Comparison of ENCODE assay signal across 22 cellular contexts in genomic region chr17:72619976-72620650, GRCh38.
DNase-seq lines count a peak whose midpoint lies in the region; ATAC-seq, FAIRE-seq and TF ChIP-seq lines count a peak whose summit lies in the region.
"Had no signal": no experiment of that assay in that cellular context is flagged by ENCODE, and none has a peak within 500 bp of the region (broad histone marks: within the 10 kb centered on the region; RNA-seq: fewer than 3 reads in every experiment).

No MANE protein-coding gene starts in this region.

- TF ChIP-seq RAD21 in SK-N-SH (IDR thresholded peaks at IDR 0.05; ENCODE audit: low read length) = no peak

- BruUV-seq in Caco-2 (replicated peaks; lab: Mats Ljungman, UMichigan) = no TSS peak
- BruUV-seq in Panc1 (replicated peaks; lab: Mats Ljungman, UMichigan) = no TSS peak

- 64% methylated on average over 7 of the region's 7 CpGs for WGBS in SK-N-SH (ENCODE audit: low lambda C conversion rate)

- peak; percentile 83 for FAIRE-seq in urothelium cell line (lab: Jason Lieb, UNC)
- FAIRE-seq: GM19239, H1 had no signal

- H3K9me3 Mint-ChIP-seq in Caco-2 (ENCODE audit: unreplicated experiment) = peaks cover 17% of the 10 kb centered on the region
- H3K9me3 Mint-ChIP-seq in stimulated activated effector memory CD8-positive, alpha-beta T cell treated with anti-CD3 and anti-CD28 coated beads, Interleukin-12 subunit alpha, Interleukin-12 subunit beta, amount 100 ng/mL, for 72 hours = no peaks in the 10 kb centered on the region
- no peaks in the 10 kb centered on the region for H3K9me3 Mint-ChIP-seq in immature natural killer cell
- H3K9me3 Mint-ChIP-seq: CD8-positive, alpha-beta T cell had no signal

- intact Hi-C loops in Caco-2 (cut with micrococcal nuclease; ENCODE audit: unreplicated experiment) = no loop called here
- intact Hi-C loops in Panc1 (cut with micrococcal nuclease; ENCODE audit: unreplicated experiment) = no loop called here

- no peaks in the 10 kb centered on the region for H3K79me2 ChIP-seq in SK-N-SH (ENCODE audit: insufficient read depth)

- H3K27me3 ChIP-seq in Caco-2 (replicated peaks; ENCODE audit: control insufficient read depth, insufficient read depth, low read length) = no peaks in the 10 kb centered on the region
- no peaks in the 10 kb centered on the region for H3K27me3 ChIP-seq in Panc1 (ENCODE audit: control insufficient read depth, insufficient read depth, low read length)
- H3K27me3 ChIP-seq in SK-N-SH (ENCODE audit: insufficient read depth) = no peaks in the 10 kb centered on the region

- H3K9me2 ChIP-seq in SK-N-SH = no peaks in the 10 kb centered on the region

- H3K9me3 ChIP-seq in Caco-2 (0 out of 2 replicates have a peak, but pooled peaks cover 3% of the 10 kb centered on the region), Panc1 (ENCODE audit: control insufficient read depth, insufficient read depth, low read depth, low read length) (no peaks in the 10 kb centered on the region), SK-N-SH (no peaks in the 10 kb centered on the region)

- peaks cover 37% of the 10 kb centered on the region for H3K4me1 Mint-ChIP-seq in Caco-2 (ENCODE audit: low read depth, unreplicated experiment)
- peaks cover 17% of the 10 kb centered on the region for H3K4me1 Mint-ChIP-seq in stimulated activated effector memory CD8-positive, alpha-beta T cell treated with anti-CD3 and anti-CD28 coated beads, Interleukin-12 subunit alpha, Interleukin-12 subunit beta, amount 100 ng/mL, for 72 hours
- H3K4me1 Mint-ChIP-seq in immature natural killer cell = peaks cover 7 to 8% of the 10 kb centered on the region in 2 donors

- H4K20me1 ChIP-seq in SK-N-SH (ENCODE audit: insufficient read depth) = no peaks in the 10 kb centered on the region

- H3K36me3 Mint-ChIP-seq in Caco-2 (ENCODE audit: insufficient read depth, unreplicated experiment) = no peaks in the 10 kb centered on the region
- no peaks in the 10 kb centered on the region for H3K36me3 Mint-ChIP-seq in stimulated activated effector memory CD8-positive, alpha-beta T cell treated with anti-CD3 and anti-CD28 coated beads, Interleukin-12 subunit alpha, Interleukin-12 subunit beta, amount 100 ng/mL, for 72 hours
- H3K36me3 Mint-ChIP-seq in immature natural killer cell = no peaks in the 10 kb centered on the region
- H3K36me3 Mint-ChIP-seq: CD8-positive, alpha-beta T cell had no signal

- POLR2A ChIA-PET in Caco-2 (lab: Charles Lee) (interaction anchor here (0.6 kb wide), 1 partner anchor 20 kb away, joined by 4 read pairs; no protein-coding TSS in a partner anchor), Panc1 (lab: Charles Lee) (no interaction called here), SK-N-SH (lab: Yijun Ruan, JAX) (no interaction called here)

- H3K4me3 ChIP-seq in Caco-2 (ENCODE audit: low read depth, low read length) = no peak overlapping the region
- no peak overlapping the region for H3K4me3 ChIP-seq in Panc1 (ENCODE audit: low read depth in 2 of 2, low read length in 2 of 2)
- no peak overlapping the region for H3K4me3 ChIP-seq in SK-N-SH (ENCODE audit: low read depth in 2 of 2, low read length in 1 of 2)

- no peak overlapping the region for H3K9ac ChIP-seq in SK-N-SH

- H3K36me3 ChIP-seq in Caco-2 (ENCODE audit: control insufficient read depth, insufficient read depth, low read length) = 0 out of 2 replicates have a peak, but pooled peaks cover 2% of the 10 kb centered on the region
- H3K36me3 ChIP-seq in Panc1 (ENCODE audit: control insufficient read depth, insufficient read depth, low read length) = no peaks in the 10 kb centered on the region
- H3K36me3 ChIP-seq in SK-N-SH (replicated peaks in 1 of 2; ENCODE audit: control insufficient read depth in 1 of 2, insufficient read depth in 2 of 2, low read length in 1 of 2) = no peaks in the 10 kb centered on the region

- no peak for TF ChIP-seq EP300 in SK-N-SH (IDR thresholded peaks at IDR 0.05; ENCODE audit: borderline replicate concordance in 1 of 2, low read depth in 1 of 2, low read length in 1 of 2)

- H3K27ac ChIP-seq in Panc1 (ENCODE audit: low read length) = peak overlapping the region; percentile 18; the same call in 1 of the 2 replicates
- H3K27ac ChIP-seq in SK-N-SH (ENCODE audit: low read depth in 2 of 2, low read length in 1 of 2) = no peak overlapping the region
- H3K27ac ChIP-seq: C4-2B, HL-60, RWPE1 had no signal

- in situ Hi-C loops in Panc1 (cut with HindIII; ENCODE audit: low pct_unique_long_range_greater_than_20kb, low sequenced_read_pairs) = no loop called here

- H3K27me3 Mint-ChIP-seq in Caco-2 (ENCODE audit: insufficient read depth, unreplicated experiment) = no peaks in the 10 kb centered on the region
- peaks cover 9 to 21% (median 11%) of the 10 kb centered on the region in 3 donors for H3K27me3 Mint-ChIP-seq in immature natural killer cell (ENCODE audit: low read depth in 3 of 3)

- DNase-seq in Caco-2 (no peak), Panc1 (ENCODE audit: low read depth, low spot score) (no peak), medulla oblongata (ENCODE audit: extremely low spot score) (peak; percentile 47), urothelium cell line (ENCODE audit: low spot score) (no peak), SK-N-SH (no peak), immature natural killer cell (no peak)
- no peak for DNase-seq in stimulated activated effector memory CD8-positive, alpha-beta T cell treated with anti-CD3 and anti-CD28 coated beads, Interleukin-12 subunit alpha, Interleukin-12 subunit beta, amount 100 ng/mL, for 72 hours (ENCODE audit: low spot score in 2 of 2)
- DNase-seq: CD8-positive, alpha-beta T cell; HCEC 1CT; NCI-H1048; NCI-H1417; NCI-H1694; NCI-H2081; NCI-H2227 treated with DMSO at 0.1 percent for 48 hours; NCI-H526 treated with DMSO at 0.1 percent for 48 hours; SHP77 had no signal

- no peak overlapping the region for H3K4me2 ChIP-seq in SK-N-SH

- H2AFZ ChIP-seq in SK-N-SH (ENCODE audit: low read depth) = no peak overlapping the region

- CTCF ChIA-PET in Caco-2 (lab: Charles Lee) = no interaction called here
- CTCF ChIA-PET in Panc1 (lab: Charles Lee) = no interaction called here
- CTCF ChIA-PET in SK-N-SH (lab: Yijun Ruan, JAX) = interaction anchor here (0.8 to 1.8 kb wide), 8 partner anchors 9 to 76 kb away, joined by 3 to 6 read pairs (median 3); no protein-coding TSS in a partner anchor

- TF ChIP-seq CTCF in Caco-2 (IDR thresholded peaks at IDR 0.05; ENCODE audit: insufficient read depth in 1 of 2, low read depth in 1 of 2, low read length in 1 of 2, severe bottlenecking in 1 of 2, unreplicated experiment in 1 of 2) (no peak), Panc1 (IDR thresholded peaks at IDR 0.05) (no peak), SK-N-SH (IDR thresholded peaks at IDR 0.05) (no peak)

- no peak for ATAC-seq in Panc1
- no peak for ATAC-seq in stimulated activated effector memory CD8-positive, alpha-beta T cell treated with anti-CD3 and anti-CD28 coated beads, Interleukin-12 subunit alpha, Interleukin-12 subunit beta, amount 100 ng/mL, for 72 hours
- ATAC-seq: CD8-positive, alpha-beta T cell had no signal

- peak overlapping the region; percentile 65 for H3K27ac Mint-ChIP-seq in Caco-2 (ENCODE audit: unreplicated experiment)
- H3K27ac Mint-ChIP-seq in stimulated activated effector memory CD8-positive, alpha-beta T cell treated with anti-CD3 and anti-CD28 coated beads, Interleukin-12 subunit alpha, Interleukin-12 subunit beta, amount 100 ng/mL, for 72 hours = no peak overlapping the region
- no peak overlapping the region for H3K27ac Mint-ChIP-seq in immature natural killer cell
- H3K27ac Mint-ChIP-seq: B cell; CD8-positive, alpha-beta T cell had no signal

- peaks cover 31% of the 10 kb centered on the region for H3K4me1 ChIP-seq in Caco-2
- H3K4me1 ChIP-seq in Panc1 (ENCODE audit: control insufficient read depth, insufficient read depth, low read length) = peaks cover 31% of the 10 kb centered on the region
- peaks cover 0 to 10% of the 10 kb centered on the region in 2 experiments; a peak in 1 of 4 replicates for H3K4me1 ChIP-seq in SK-N-SH (ENCODE audit: control insufficient read depth in 1 of 2, insufficient read depth in 2 of 2, low read depth in 1 of 2, low read length in 1 of 2)

- peaks cover 4% of the 10 kb centered on the region for H3F3A ChIP-seq in SK-N-SH (replicated peaks; ENCODE audit: insufficient read depth)

- H3K4me3 Mint-ChIP-seq in Caco-2 (ENCODE audit: unreplicated experiment) = no peak overlapping the region
- H3K4me3 Mint-ChIP-seq in stimulated activated effector memory CD8-positive, alpha-beta T cell treated with anti-CD3 and anti-CD28 coated beads, Interleukin-12 subunit alpha, Interleukin-12 subunit beta, amount 100 ng/mL, for 72 hours = no peak overlapping the region
- no peak overlapping the region for H3K4me3 Mint-ChIP-seq in immature natural killer cell
- H3K4me3 Mint-ChIP-seq: B cell; CD8-positive, alpha-beta T cell had no signal

TF ChIP-seq in SK-N-SH, 30 proteins besides CTCF, POLR2A, EP300 and RAD21 (continues in another document):
- TF ChIP-seq TCF12 (IDR thresholded peaks at IDR 0.05) = no peak
- TF ChIP-seq RXRA (IDR thresholded peaks at IDR 0.05; ENCODE audit: borderline replicate concordance, low read depth) = no peak
- no peak for TF ChIP-seq JUND (IDR thresholded peaks at IDR 0.05)
- TF ChIP-seq GABPA (IDR thresholded peaks at IDR 0.05; ENCODE audit: low read depth) = no peak
- no peak for TF ChIP-seq RCOR1 (IDR thresholded peaks at IDR 0.05; ENCODE audit: low read length)
- TF ChIP-seq MXI1 (IDR thresholded peaks at IDR 0.05; ENCODE audit: low read depth, low read length) = no peak
- no peak for TF ChIP-seq NRF1 (IDR thresholded peaks at IDR 0.05; ENCODE audit: low read depth, low read length)
- no peak for TF ChIP-seq GATA2 (CRISPR knock-in tag; IDR thresholded peaks at IDR 0.05)
- TF ChIP-seq, protein P1, sequence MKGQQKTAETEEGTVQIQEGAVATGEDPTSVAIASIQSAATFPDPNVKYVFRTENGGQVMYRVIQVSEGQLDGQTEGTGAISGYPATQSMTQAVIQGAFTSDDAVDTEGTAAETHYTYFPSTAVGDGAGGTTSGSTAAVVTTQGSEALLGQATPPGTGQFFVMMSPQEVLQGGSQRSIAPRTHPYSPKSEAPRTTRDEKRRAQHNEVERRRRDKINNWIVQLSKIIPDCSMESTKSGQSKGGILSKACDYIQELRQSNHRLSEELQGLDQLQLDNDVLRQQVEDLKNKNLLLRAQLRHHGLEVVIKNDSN (IDR thresholded peaks at IDR 0.05; ENCODE audit: borderline replicate concordance, low read depth) = no peak
- TF ChIP-seq SMC3 (IDR thresholded peaks at IDR 0.05; ENCODE audit: low read depth, low read length) = no peak
- no peak for TF ChIP-seq TEAD4 (IDR thresholded peaks at IDR 0.05; ENCODE audit: borderline replicate concordance, insufficient read depth)
- TF ChIP-seq EZH2phosphoT487 (IDR thresholded peaks at IDR 0.05; ENCODE audit: borderline replicate concordance, low read depth) = no peak
- no peak for TF ChIP-seq NFIC (IDR thresholded peaks at IDR 0.05; ENCODE audit: borderline replicate concordance)
- no peak for TF ChIP-seq CHD2 (IDR thresholded peaks at IDR 0.05; ENCODE audit: low read length, partially characterized antibody)
- no peak for TF ChIP-seq SIN3A (IDR thresholded peaks at IDR 0.05; ENCODE audit: borderline replicate concordance, low read depth, low read length)
